In the genomic region with DNA sequence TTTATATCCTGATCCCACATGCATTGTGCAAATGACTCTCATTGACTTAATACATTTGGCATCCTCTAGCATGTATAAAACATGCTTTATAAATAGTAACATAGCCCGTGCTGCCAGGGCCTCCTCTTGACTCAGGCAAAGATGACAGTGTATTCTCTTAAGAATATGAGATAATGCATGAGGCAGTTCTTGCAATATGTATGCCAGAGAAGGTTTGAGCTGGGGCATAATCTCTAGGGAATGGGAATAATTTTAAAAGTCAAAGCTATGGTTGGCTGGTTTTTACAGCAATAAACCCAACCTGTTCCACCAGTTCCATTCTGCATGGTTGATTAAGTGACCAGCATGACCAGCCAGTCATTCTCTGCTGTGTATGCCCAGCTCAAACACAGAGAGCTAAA, we compare ENCODE assay signal across 12 cellular contexts.
A peak's percentile ranks its signal among the peaks of the same experiment; 100 is the strongest.
DNase-seq lines count a peak whose midpoint lies in the region; ATAC-seq, FAIRE-seq and TF ChIP-seq lines count a peak whose summit lies in the region.
"Had no signal": no experiment of that assay in that cellular context is flagged by ENCODE, and none has a peak within 500 bp of the region (broad histone marks: within the 10 kb centered on the region; RNA-seq: fewer than 3 reads in every experiment).

No MANE protein-coding gene starts in this region.

- H3K4me2 ChIP-seq in keratinocyte (ENCODE audit: control insufficient read depth, extremely low read depth, insufficient read depth, low read depth, low read length): no peak overlapping the region

- H3K4me3 ChIP-seq in LNCaP clone FGC (ENCODE audit: low read depth, low read length) (no peak overlapping the region), keratinocyte (ENCODE audit: control insufficient read depth in 2 of 3, extremely low read depth in 1 of 3, insufficient read depth in 2 of 3, low read depth in 1 of 3, low read length in 3 of 3) (no peak overlapping the region), esophagus squamous epithelium (no peak overlapping the region), right lobe of liver (no peak overlapping the region)

- intact Hi-C loops in esophagus squamous epithelium (cut with DNase I): no loop called here
- intact Hi-C loops in right lobe of liver (cut with DNase I): no loop called here

- ATAC-seq in HG03521 (IDR thresholded peaks at IDR 0.05; ENCODE audit: unreplicated experiment) (no peak), right lobe of liver (no peak)
- ATAC-seq: activated T-cell treated with anti-CD3 and anti-CD28 coated beads, Interleukin-2, amount 50 U/mL, for 72 hours had no signal

- H3K27me3 ChIP-seq in keratinocyte (ENCODE audit: control insufficient read depth, extremely low read depth, insufficient read depth, low read length) (no peaks in the 10 kb centered on the region), esophagus squamous epithelium (no peaks in the 10 kb centered on the region), right lobe of liver (no peaks in the 10 kb centered on the region)

- 0 to 8% methylated on average over 1 of the region's 1 CpG for WGBS in esophagus squamous epithelium, 2 donors
- WGBS in right lobe of liver (ENCODE audit: insufficient coverage, low coverage, low lambda C conversion rate, missing lambda C conversion rate): 0% methylated on average over 1 of the region's 1 CpG

- H3K36me3 ChIP-seq in keratinocyte (ENCODE audit: control insufficient read depth in 2 of 2, extremely low read depth in 1 of 2, insufficient read depth in 2 of 2, low read length in 2 of 2): no peaks in the 10 kb centered on the region
- no peaks in the 10 kb centered on the region for H3K36me3 ChIP-seq in esophagus squamous epithelium
- no peaks in the 10 kb centered on the region for H3K36me3 ChIP-seq in right lobe of liver

- TF ChIP-seq CTCF in AG09319 (IDR thresholded peaks at IDR 0.05; ENCODE audit: low read depth, low read length) (no peak), LNCaP clone FGC (IDR thresholded peaks at IDR 0.05; ENCODE audit: control insufficient read depth, extremely low read depth, insufficient read depth) (no peak), keratinocyte (optimal IDR thresholded peaks at IDR 0.05 in 1 of 3, IDR thresholded peaks at IDR 0.05 in 1 of 3, conservative IDR thresholded peaks at IDR 0.05 in 1 of 3; ENCODE audit: extremely low read depth in 1 of 3, insufficient read depth in 2 of 3, low read length in 3 of 3) (no peak), esophagus squamous epithelium (IDR thresholded peaks at IDR 0.05) (no peak), right lobe of liver (IDR thresholded peaks at IDR 0.05) (no peak)

- FAIRE-seq in keratinocyte (lab: Jason Lieb, UNC): peak; percentile 5

- DNase-seq in AG09319 (ENCODE audit: extremely low read depth, low read depth): peak; percentile 48
- peak; percentile 88 for DNase-seq in LNCaP clone FGC (ENCODE audit: low read depth)
- peak; percentile 69 for DNase-seq in amniotic stem cell (lab: John Stamatoyannopoulos, UW)
- no peak for DNase-seq in keratinocyte (ENCODE audit: low read depth, low spot score)
- no peak for DNase-seq in esophagus squamous epithelium (lab: John Stamatoyannopoulos, UW)
- DNase-seq in activated CD4-positive, alpha-beta T cell treated with anti-CD3 and anti-CD28 coated beads for 1 hour: no peak
- DNase-seq in right lobe of liver: no peak
- DNase-seq: activated T-cell treated with anti-CD3 and anti-CD28 coated beads, Interleukin-2, amount 50 U/mL, for 72 hours; MM.1S; naive B cell; SW 1271 had no signal

- H2AFZ ChIP-seq in keratinocyte (ENCODE audit: control insufficient read depth, low read length): no peak overlapping the region

- H3K9ac ChIP-seq in keratinocyte (ENCODE audit: control insufficient read depth, extremely low read depth, insufficient read depth, low read length): no peak overlapping the region

- H3K4me1 ChIP-seq in keratinocyte (ENCODE audit: control insufficient read depth, extremely low read depth, insufficient read depth, low read length) (peaks cover 19% of the 10 kb centered on the region), esophagus squamous epithelium (peaks cover 0 to 7% (median 0%) of the 10 kb centered on the region in 3 donors), right lobe of liver (no peaks in the 10 kb centered on the region)

- dilution Hi-C loops in keratinocyte (cut with MboI; ENCODE audit: extremely low pct_ligation_motif_present, low sequenced_read_pairs): no loop called here

- no peaks in the 10 kb centered on the region for H3K79me2 ChIP-seq in keratinocyte (ENCODE audit: control insufficient read depth, insufficient read depth, low read length)

- no peaks in the 10 kb centered on the region for H3K9me1 ChIP-seq in keratinocyte (ENCODE audit: control insufficient read depth, extremely low read depth, insufficient read depth, low read length)

- H3K27ac ChIP-seq in keratinocyte (ENCODE audit: control insufficient read depth, insufficient read depth, low read length) (no peak overlapping the region), esophagus squamous epithelium (no peak overlapping the region), right lobe of liver (no peak overlapping the region)

- TF ChIP-seq POLR2A in esophagus squamous epithelium (IDR thresholded peaks at IDR 0.05) (no peak), right lobe of liver (IDR thresholded peaks at IDR 0.05) (no peak)

- H4K20me1 ChIP-seq in keratinocyte (ENCODE audit: control insufficient read depth, extremely low read depth, insufficient read depth, low read length): no peaks in the 10 kb centered on the region

- H3K9me3 ChIP-seq in keratinocyte (ENCODE audit: control insufficient read depth, low read depth, low read length) (no peaks in the 10 kb centered on the region), esophagus squamous epithelium (no peaks in the 10 kb centered on the region), right lobe of liver (no peaks in the 10 kb centered on the region)

Comparison
In these comparisons a context has a peak if more than half of its experiments do, and no peak if none do; other contexts are left out.
1. DNase-seq: peak in AG09319 (single experiment), LNCaP clone FGC (single experiment) and amniotic stem cell (single experiment); none in keratinocyte (single experiment), esophagus squamous epithelium (single experiment), activated CD4-positive, alpha-beta T cell treated with anti-CD3 and anti-CD28 coated beads for 1 hour (single experiment) and right lobe of liver (0 of 3).